In genomic region chr11:62573592-62574362, GRCh38 we compare ENCODE assay signal across 8 cellular contexts. TPM values are rescaled to one million over a fixed set of nuclear protein-coding genes. Genes with fewer than 3 reads are reported as not detected.
DNase-seq lines count a peak whose midpoint lies in the region; ATAC-seq and TF ChIP-seq lines count a peak whose summit lies in the region.

A gene with protein sequence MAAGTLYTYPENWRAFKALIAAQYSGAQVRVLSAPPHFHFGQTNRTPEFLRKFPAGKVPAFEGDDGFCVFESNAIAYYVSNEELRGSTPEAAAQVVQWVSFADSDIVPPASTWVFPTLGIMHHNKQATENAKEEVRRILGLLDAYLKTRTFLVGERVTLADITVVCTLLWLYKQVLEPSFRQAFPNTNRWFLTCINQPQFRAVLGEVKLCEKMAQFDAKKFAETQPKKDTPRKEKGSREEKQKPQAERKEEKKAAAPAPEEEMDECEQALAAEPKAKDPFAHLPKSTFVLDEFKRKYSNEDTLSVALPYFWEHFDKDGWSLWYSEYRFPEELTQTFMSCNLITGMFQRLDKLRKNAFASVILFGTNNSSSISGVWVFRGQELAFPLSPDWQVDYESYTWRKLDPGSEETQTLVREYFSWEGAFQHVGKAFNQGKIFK (minus strand): TSS chr11:62573891. CDS start chr11:62573842, 49 bp downstream.

- peak; percentile 99 for DNase-seq in GM13976 (ENCODE audit: low spot score)
- peak; percentile 99 for DNase-seq in NCI-H146 treated with DMSO at 0.1 percent for 48 hours (lab: John Stamatoyannopoulos, UW; ENCODE audit: unreplicated experiment)
- DNase-seq in amniotic epithelial cell (ENCODE audit: low read depth): peak; percentile 100
- DNase-seq in heart right ventricle: peak; percentile 97 to 100
- DNase-seq in progenitor cell of endocrine pancreas (ENCODE audit: low spot score, unreplicated experiment): peak; percentile 95
- DNase-seq in ureter (ENCODE audit: low spot score): peak; percentile 99

- peak within 1 kb of the TSS; percentile 81 to 98 (median 92) for H3K27ac ChIP-seq in heart right ventricle

- H3K27me3 ChIP-seq in heart right ventricle: no peaks in the 10 kb centered on the region

- no peak for TF ChIP-seq CTCF in GM13976 (IDR thresholded peaks at IDR 0.05; ENCODE audit: borderline replicate concordance, control extremely low read depth, extremely low read depth, insufficient read depth, missing control alignments)
- no peak for TF ChIP-seq CTCF in heart right ventricle (IDR thresholded peaks at IDR 0.05)
- no peak for TF ChIP-seq CTCF in progenitor cell of endocrine pancreas (IDR thresholded peaks at IDR 0.05; ENCODE audit: unreplicated experiment)

- H3K27ac Mint-ChIP-seq in progenitor cell of endocrine pancreas: peak within 1 kb of the TSS; percentile 99

- peaks cover 33% of the 10 kb centered on the region for H3K4me1 Mint-ChIP-seq in progenitor cell of endocrine pancreas (ENCODE audit: low read depth)

- peak within 1 kb of the TSS; percentile 99 for H3K4me3 Mint-ChIP-seq in progenitor cell of endocrine pancreas (ENCODE audit: low read depth)

- in situ Hi-C loops in GM13976 (cut with MboI; ENCODE audit: low sequenced_read_pairs, unreplicated experiment): no loop called here

- H3K9me3 Mint-ChIP-seq in progenitor cell of endocrine pancreas (ENCODE audit: low read depth): no peaks in the 10 kb centered on the region

- peaks cover 0 to 72% (median 27%) of the 10 kb centered on the region in 9 donors for H3K36me3 ChIP-seq in heart right ventricle

- no peaks in the 10 kb centered on the region for H3K9me3 ChIP-seq in heart right ventricle

- H3K27me3 Mint-ChIP-seq in progenitor cell of endocrine pancreas: no peaks in the 10 kb centered on the region

- H3K4me1 ChIP-seq in heart right ventricle: peaks cover 11 to 79% (median 54%) of the 10 kb centered on the region in 9 donors

- H3K4me3 ChIP-seq in heart right ventricle: peak within 1 kb of the TSS; percentile 71 to 95 (median 85)

- ATAC-seq in HG02870 (IDR thresholded peaks at IDR 0.05; ENCODE audit: unreplicated experiment) (peak; percentile 89), heart right ventricle (peak; percentile 95 to 97 (median 96))

- 0% methylated on average over 46 of the region's 46 CpGs for WGBS in heart right ventricle, 2 donors

- intact Hi-C loops in T-helper 1 cell treated with Interleukin-12 subunit alpha and Interleukin-12 subunit beta and Interleukin-4 antibody, amounts not matched to agents 30 ng/mL and 1 ng/mL, for 36 hours (cut with micrococcal nuclease): loop anchor here (1.0 to 2.0 kb wide), 16 partner anchors 16 to 1144 kb away; partner anchors contain the start of genes C11orf98, CPSF7, CSKMT and GANAB
- intact Hi-C loops in heart right ventricle (cut with DNase I): loop anchor here in 2 of 10 donors (2.0 to 10.0 kb wide), 2 partner anchors 17 to 281 kb away; partner anchors contain the start of gene TUT1 (in 1 of the 2)

- peaks cover 27% of the 10 kb centered on the region for H3K36me3 Mint-ChIP-seq in progenitor cell of endocrine pancreas (ENCODE audit: insufficient read depth)

RNA-seq across cellular contexts. Expression of the gene that starts here (rescaled TPM):
- 1,061 and 1,072 TPM in 2 replicates for total RNA-seq in T-helper 1 cell treated with Interleukin-12 subunit alpha and Interleukin-12 subunit beta and Interleukin-4 antibody, amounts not matched to agents 30 ng/mL and 1 ng/mL, for 36 hours
- 1,000 to 10,000 TPM in 5 of 10 donors, 100 to 1,000 TPM in 5; 784 to 1,131 (median 1,002) TPM for total RNA-seq in heart right ventricle
- 1,000 to 10,000 TPM in 1 of 2 donors, 100 to 1,000 TPM in 1; 555 to 1,173 TPM for polyA plus RNA-seq in heart right ventricle
- total RNA-seq in progenitor cell of endocrine pancreas: 1,931 and 1,938 TPM in 2 replicates
- 1,627 TPM for total RNA-seq in ureter

Comparison
In these comparisons a context has a peak if more than half of its experiments do, and no peak if none do; other contexts are left out.
1. Peak in every context shown above with its lines: DNase-seq, ATAC-seq, H3K4me3 ChIP-seq and H3K27ac ChIP-seq.